In the genomic region with DNA sequence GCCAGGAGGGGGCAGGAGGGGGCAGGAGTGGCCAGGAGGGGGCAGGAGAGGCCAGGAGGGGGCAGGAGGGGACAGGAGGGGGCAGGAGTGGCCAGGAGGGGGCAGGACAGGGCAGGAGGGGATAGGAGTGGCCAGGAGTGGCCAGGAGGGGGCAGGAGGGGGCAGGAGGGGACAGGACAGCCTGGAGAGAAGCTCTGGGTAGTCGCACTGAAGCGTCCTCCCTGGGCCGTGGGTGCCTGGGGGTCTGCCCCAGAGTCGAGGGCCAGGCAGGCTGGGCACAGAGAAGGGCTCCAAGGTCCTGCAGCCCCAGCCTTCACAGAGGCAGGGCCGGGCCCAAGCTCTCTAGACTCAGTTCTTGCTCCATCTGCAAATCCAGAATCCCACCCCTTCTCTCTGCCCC, we compare ENCODE assay signal across 22 cellular contexts.
"Had no signal": no experiment of that assay in that cellular context is flagged by ENCODE, and none has a peak within 500 bp of the region (broad histone marks: within the 10 kb centered on the region; RNA-seq: fewer than 3 reads in every experiment).

No MANE protein-coding gene starts in this region.

- H3K9me3 ChIP-seq: pancreas, prostate gland, sigmoid colon, upper lobe of left lung had no signal

- DNase-seq: activated CD4-positive, alpha-beta T cell treated with anti-CD3 and anti-CD28 coated beads, Interleukin-2, amount 50 U/mL, for 1 hour; activated CD4-positive, CD25-positive, alpha-beta regulatory T cell treated with anti-CD3 and anti-CD28 coated beads, Interleukin-2, amount 50 U/mL, for 72 hours; activated CD8-positive, alpha-beta T cell treated with anti-CD3 and anti-CD28 coated beads for 36 hours; activated naive CD8-positive, alpha-beta T cell treated with anti-CD3 and anti-CD28 coated beads, Interleukin-2, amount 10 ng/mL, durations not matched to agents 7 days and 5 days; activated T-cell treated with anti-CD3 and anti-CD28 coated beads, Interleukin-2, amount 50 U/mL, for 4 hours; islet precursor cell; left cardiac atrium; midbrain; naive thymus-derived CD4-positive, alpha-beta T cell; nucleus accumbens; pancreas; retina; sigmoid colon; small intestine; stimulated activated CD4-positive, alpha-beta T cell treated with anti-CD3 and anti-CD28 coated beads, Interleukin-4, amount 100 ng/mL, for 24 hours; stimulated activated naive CD8-positive, alpha-beta T cell treated with anti-CD3 and anti-CD28 coated beads, Interleukin-15, amount 100 ng/mL, for 72 hours; substantia nigra; upper lobe of left lung had no signal

- H3K4me3 ChIP-seq: pancreas, prostate gland, sigmoid colon, upper lobe of left lung had no signal

- H3K4me1 Mint-ChIP-seq: activated naive CD8-positive, alpha-beta T cell treated with anti-CD3 and anti-CD28 coated beads, Interleukin-2, amount 10 ng/mL, durations not matched to agents 7 days and 5 days; activated T-helper 17 cell treated with anti-CD3 and anti-CD28 coated beads, Interleukin-2, amount 50 U/mL, for 72 hours; naive thymus-derived CD4-positive, alpha-beta T cell; stimulated activated memory B cell treated with anti-CD40 and anti-IgM and Interleukin-4, amounts not matched to agents 10 μg/mL and 1 μg/mL and 100 μg/mL, for 72 hours; stimulated activated naive CD8-positive, alpha-beta T cell treated with anti-CD3 and anti-CD28 coated beads, Interleukin-15, amount 100 ng/mL, for 72 hours had no signal

- H3K27me3 ChIP-seq: pancreas, sigmoid colon, upper lobe of left lung had no signal

- H3K36me3 Mint-ChIP-seq: activated naive CD8-positive, alpha-beta T cell treated with anti-CD3 and anti-CD28 coated beads, Interleukin-2, amount 10 ng/mL, durations not matched to agents 7 days and 5 days; naive thymus-derived CD4-positive, alpha-beta T cell; stimulated activated memory B cell treated with anti-CD40 and anti-IgM and Interleukin-4, amounts not matched to agents 10 μg/mL and 1 μg/mL and 100 μg/mL, for 72 hours had no signal

- H3K36me3 ChIP-seq: pancreas, prostate gland, sigmoid colon, upper lobe of left lung had no signal

- H3K9me3 Mint-ChIP-seq: activated CD8-positive, alpha-beta T cell treated with anti-CD3 and anti-CD28 coated beads for 36 hours; activated T-cell treated with anti-CD3 and anti-CD28 coated beads, Interleukin-2, amount 50 U/mL, for 4 hours; activated T-helper 17 cell treated with anti-CD3 and anti-CD28 coated beads, Interleukin-2, amount 50 U/mL, for 72 hours; stimulated activated memory B cell treated with anti-CD40 and anti-IgM and Interleukin-4, amounts not matched to agents 10 μg/mL and 1 μg/mL and 100 μg/mL, for 72 hours; stimulated activated naive CD8-positive, alpha-beta T cell treated with anti-CD3 and anti-CD28 coated beads, Interleukin-15, amount 100 ng/mL, for 72 hours had no signal

- H3K27ac ChIP-seq: epithelial cell of prostate, pancreas, prostate gland, sigmoid colon had no signal

- H3K4me3 Mint-ChIP-seq: activated CD8-positive, alpha-beta T cell treated with anti-CD3 and anti-CD28 coated beads for 36 hours; activated naive CD8-positive, alpha-beta T cell treated with anti-CD3 and anti-CD28 coated beads, Interleukin-2, amount 10 ng/mL, durations not matched to agents 7 days and 5 days; activated T-cell treated with anti-CD3 and anti-CD28 coated beads, Interleukin-2, amount 50 U/mL, for 4 hours; activated T-helper 17 cell treated with anti-CD3 and anti-CD28 coated beads, Interleukin-2, amount 50 U/mL, for 72 hours; naive thymus-derived CD4-positive, alpha-beta T cell; stimulated activated memory B cell treated with anti-CD40 and anti-IgM and Interleukin-4, amounts not matched to agents 10 μg/mL and 1 μg/mL and 100 μg/mL, for 72 hours; stimulated activated naive CD8-positive, alpha-beta T cell treated with anti-CD3 and anti-CD28 coated beads, Interleukin-15, amount 100 ng/mL, for 72 hours had no signal

- H3K27me3 Mint-ChIP-seq: activated CD8-positive, alpha-beta T cell treated with anti-CD3 and anti-CD28 coated beads for 36 hours; activated naive CD8-positive, alpha-beta T cell treated with anti-CD3 and anti-CD28 coated beads, Interleukin-2, amount 10 ng/mL, durations not matched to agents 7 days and 5 days; activated T-helper 17 cell treated with anti-CD3 and anti-CD28 coated beads, Interleukin-2, amount 50 U/mL, for 72 hours; naive thymus-derived CD4-positive, alpha-beta T cell; stimulated activated naive CD8-positive, alpha-beta T cell treated with anti-CD3 and anti-CD28 coated beads, Interleukin-15, amount 100 ng/mL, for 72 hours had no signal

- ATAC-seq: activated CD8-positive, alpha-beta T cell treated with anti-CD3 and anti-CD28 coated beads for 36 hours; activated T-cell treated with anti-CD3 and anti-CD28 coated beads, Interleukin-2, amount 50 U/mL, for 4 hours; activated T-helper 17 cell treated with anti-CD3 and anti-CD28 coated beads, Interleukin-2, amount 50 U/mL, for 72 hours; left cardiac atrium; naive thymus-derived CD4-positive, alpha-beta T cell; pancreas; stimulated activated memory B cell treated with anti-CD40 and anti-IgM and Interleukin-4, amounts not matched to agents 10 μg/mL and 1 μg/mL and 100 μg/mL, for 72 hours; stimulated activated naive CD8-positive, alpha-beta T cell treated with anti-CD3 and anti-CD28 coated beads, Interleukin-15, amount 100 ng/mL, for 72 hours had no signal

- H3K27ac Mint-ChIP-seq: activated CD8-positive, alpha-beta T cell treated with anti-CD3 and anti-CD28 coated beads for 36 hours; activated naive CD8-positive, alpha-beta T cell treated with anti-CD3 and anti-CD28 coated beads, Interleukin-2, amount 10 ng/mL, durations not matched to agents 7 days and 5 days; activated T-helper 17 cell treated with anti-CD3 and anti-CD28 coated beads, Interleukin-2, amount 50 U/mL, for 72 hours; stimulated activated memory B cell treated with anti-CD40 and anti-IgM and Interleukin-4, amounts not matched to agents 10 μg/mL and 1 μg/mL and 100 μg/mL, for 72 hours; stimulated activated naive CD8-positive, alpha-beta T cell treated with anti-CD3 and anti-CD28 coated beads, Interleukin-15, amount 100 ng/mL, for 72 hours had no signal
